In the genomic region with DNA sequence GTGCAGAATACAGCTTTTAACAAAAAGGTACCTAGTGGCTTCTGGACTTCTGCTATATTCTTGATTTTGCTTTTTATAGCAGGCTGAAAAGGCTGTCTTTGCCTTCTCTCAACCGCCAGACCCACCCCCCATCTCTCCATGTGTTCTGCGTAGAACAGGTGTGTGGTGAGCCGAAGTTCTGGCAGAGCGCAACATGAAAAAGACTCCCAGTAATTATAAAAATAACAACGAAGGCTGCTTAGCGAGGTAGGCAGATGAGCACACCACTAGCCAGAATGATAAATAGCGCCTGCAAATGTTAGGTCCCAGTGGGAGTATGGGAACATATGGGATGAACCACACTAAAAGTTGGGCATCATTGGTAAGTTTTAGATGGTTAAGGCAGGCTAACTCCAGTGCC, we compare ENCODE assay signal across 26 cellular contexts. TPM values are rescaled to one million over a fixed set of nuclear protein-coding genes. Genes with fewer than 3 reads are reported as not detected.
"Had no signal": no experiment of that assay in that cellular context is flagged by ENCODE, and none has a peak within 500 bp of the region (broad histone marks: within the 10 kb centered on the region; RNA-seq: fewer than 3 reads in every experiment).

No MANE protein-coding gene starts in this region.

- H3K4me1 ChIP-seq: right lobe of liver, spleen, tibial artery, upper lobe of left lung, uterus had no signal

- DNase-seq: cortex of kidney; effector CD8-positive, alpha-beta T cell; immature natural killer cell; left ventricle myocardium superior; mesenchymal stem cell; midbrain; naive thymus-derived CD4-positive, alpha-beta T cell; nephron progenitor cell; psoas muscle; retina; right lobe of liver; spleen; stimulated activated CD4-positive, alpha-beta T cell treated with anti-CD3 and anti-CD28 coated beads, Interleukin-15, amount 100 ng/mL, for 24 hours; stimulated activated CD4-positive, alpha-beta T cell treated with anti-CD3 and anti-CD28 coated beads, Interleukin-1b, Interleukin-23, amount 100 ng/mL, for 48 hours; stimulated activated CD4-positive, alpha-beta T cell treated with anti-CD3 and anti-CD28 coated beads, Interleukin-4, amount 100 ng/mL, for 24 hours; tibial artery; upper lobe of left lung; uterus had no signal

- H3K36me3 ChIP-seq: neutrophil, right lobe of liver, spleen, tibial artery, upper lobe of left lung, uterus had no signal

- H3K9me3 ChIP-seq: neutrophil, psoas muscle, right lobe of liver, upper lobe of left lung, uterus had no signal

- H3K27me3 ChIP-seq: right lobe of liver, spleen, tibial artery, upper lobe of left lung, uterus had no signal

- H3K27ac ChIP-seq: dorsolateral prefrontal cortex, neutrophil, right lobe of liver, spleen, tibial artery, upper lobe of left lung, uterus had no signal

- H3K4me3 ChIP-seq: dorsolateral prefrontal cortex, lung, psoas muscle, right lobe of liver, spleen, tibial artery, upper lobe of left lung, uterus had no signal

- ATAC-seq: left ventricle myocardium superior; naive thymus-derived CD4-positive, alpha-beta T cell; right lobe of liver; stimulated activated memory B cell treated with anti-CD40 and anti-IgM and Interleukin-4, amounts not matched to agents 10 μg/mL and 1 μg/mL and 100 μg/mL, for 72 hours had no signal

RNA-seq across cellular contexts. Expression of gene RBFOX1, which starts 14.0 kb away (rescaled TPM):
- total RNA-seq: fibroblast of lung; glomerular endothelial cell; naive thymus-derived CD4-positive, alpha-beta T cell; osteoblast; spleen; upper lobe of left lung had no signal
- polyA plus RNA-seq: fibroblast of lung; immature natural killer cell; keratinocyte; lung; naive thymus-derived CD4-positive, alpha-beta T cell had no signal
